In the genomic region with DNA sequence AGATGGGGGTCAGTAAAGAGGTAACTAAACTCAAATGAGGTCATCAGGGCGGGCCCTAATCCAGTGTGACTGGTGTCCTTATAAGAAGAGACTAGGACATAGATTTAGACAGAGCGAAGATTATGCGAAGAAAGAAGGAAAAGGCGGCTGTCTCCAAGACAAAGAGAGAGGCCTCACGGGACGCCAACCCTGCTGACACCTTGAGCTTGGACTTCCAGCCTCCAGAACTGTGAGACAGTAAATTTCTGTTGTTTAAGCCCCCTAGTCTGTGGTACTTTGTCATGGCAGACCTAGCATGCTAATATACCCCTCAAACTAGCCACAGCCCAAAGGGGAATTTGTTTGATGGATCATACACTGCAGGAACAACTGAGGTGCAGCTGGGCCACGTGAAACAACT, we compare ENCODE assay signal across 1 cellular context.
TF ChIP-seq lines count a peak whose summit lies in the region.

No MANE protein-coding gene starts in this region.

TF ChIP-seq in IMR-90, 13 proteins besides CTCF, POLR2A, EP300 and RAD21 (continued from another document):
- TF ChIP-seq MAFK (IDR thresholded peaks at IDR 0.05; ENCODE audit: low read depth, low read length), result no peak
- TF ChIP-seq USF2 (IDR thresholded peaks at IDR 0.05; ENCODE audit: low read depth, low read length), result no peak
- TF ChIP-seq RCOR1 (IDR thresholded peaks at IDR 0.05; ENCODE audit: insufficient replicate concordance, low read length), result no peak
- no peak for TF ChIP-seq NFE2L2 (IDR thresholded peaks at IDR 0.05; ENCODE audit: low read depth, low read length)
- no peak for TF ChIP-seq BHLHE40 (IDR thresholded peaks at IDR 0.05; ENCODE audit: low read depth, low read length)
- TF ChIP-seq RFX5 (IDR thresholded peaks at IDR 0.05; ENCODE audit: low read depth, low read length), result no peak
- TF ChIP-seq CHD1 (IDR thresholded peaks at IDR 0.05; ENCODE audit: low read depth, low read length), result no peak
- TF ChIP-seq CEBPB (IDR thresholded peaks at IDR 0.05; ENCODE audit: low read depth, low read length), result no peak
- TF ChIP-seq MAZ (IDR thresholded peaks at IDR 0.05; ENCODE audit: borderline replicate concordance, low read depth, low read length), result no peak
- TF ChIP-seq ELK1 (IDR thresholded peaks at IDR 0.05; ENCODE audit: borderline replicate concordance, low read depth, low read length), result no peak
- TF ChIP-seq MXI1 (IDR thresholded peaks at IDR 0.05; ENCODE audit: borderline replicate concordance, low read depth, low read length), result no peak
